In genomic region chr17:59046192-59046591, GRCh38 we compare ENCODE assay signal across 19 cellular contexts.
"Had no signal": no experiment of that assay in that cellular context is flagged by ENCODE, and none has a peak within 500 bp of the region (broad histone marks: within the 10 kb centered on the region; RNA-seq: fewer than 3 reads in every experiment).

No MANE protein-coding gene starts in this region.

- H3K9me3 ChIP-seq: esophagus muscularis mucosa, thoracic aorta, vagina had no signal

- ATAC-seq: effector memory CD8-positive, alpha-beta T cell; left lobe of liver; naive thymus-derived CD4-positive, alpha-beta T cell; stimulated activated naive B cell treated with anti-CD40 and anti-IgM and Interleukin-4, amounts not matched to agents 10 μg/mL and 1 μg/mL and 100 μg/mL, for 72 hours; T-cell; WTC11 had no signal

- H3K4me3 ChIP-seq: dorsolateral prefrontal cortex, esophagus muscularis mucosa, lung, thoracic aorta, vagina had no signal

- H3K27me3 ChIP-seq: dorsolateral prefrontal cortex, esophagus muscularis mucosa, vagina had no signal

- DNase-seq: activated naive CD4-positive, alpha-beta T cell; activated naive CD8-positive, alpha-beta T cell treated with anti-CD3 and anti-CD28 coated beads, Interleukin-2, amount 10 ng/mL, durations not matched to agents 7 days and 5 days; activated T-cell treated with anti-CD3 and anti-CD28 coated beads, Interleukin-2, amount 50 U/mL, for 1 hour; amygdala; dorsolateral prefrontal cortex; effector memory CD8-positive, alpha-beta T cell; foreskin melanocyte; naive thymus-derived CD4-positive, alpha-beta T cell; occipital lobe; stimulated activated CD4-positive, alpha-beta T cell treated with anti-CD3 and anti-CD28 coated beads, Interleukin-2, amount 100 ng/mL, for 48 hours; stimulated activated CD8-positive, alpha-beta memory T cell treated with anti-CD3 and anti-CD28 coated beads, Interleukin-4, amount 100 ng/mL, for 48 hours; stimulated activated naive B cell treated with anti-CD40 and anti-IgM and Interleukin-4, amounts not matched to agents 10 μg/mL and 1 μg/mL and 100 μg/mL, for 72 hours; T-cell had no signal

- H3K27ac ChIP-seq: dorsolateral prefrontal cortex, esophagus muscularis mucosa, thoracic aorta, vagina had no signal

- H3K4me1 ChIP-seq: esophagus muscularis mucosa, vagina had no signal
